9 cellular contexts compared by ENCODE assay signal in genomic region chr16:57807968-57808528, GRCh38. TPM values are rescaled to one million over a fixed set of nuclear protein-coding genes. Genes with fewer than 3 reads are reported as not detected.
DNase-seq lines count a peak whose midpoint lies in the region; ATAC-seq and FAIRE-seq lines count a peak whose summit lies in the region.
"Had no signal": no experiment of that assay in that cellular context is flagged by ENCODE, and none has a peak within 500 bp of the region (broad histone marks: within the 10 kb centered on the region; RNA-seq: fewer than 3 reads in every experiment).

No MANE protein-coding gene starts in this region.

- no peaks in the 10 kb centered on the region for H3K9me3 ChIP-seq in muscle layer of colon (ENCODE audit: low read length)

- peak; percentile 46 for FAIRE-seq in endometrium (lab: Jason Lieb, UNC)

- no peak for ATAC-seq in GM18861 (IDR thresholded peaks at IDR 0.05; ENCODE audit: unreplicated experiment)

- H3K4me3 ChIP-seq in muscle layer of colon (ENCODE audit: low read depth in 1 of 2, low read length in 2 of 2), result peak overlapping the region; percentile 18 to 28

- DNase-seq in NCI-H1436 (lab: John Stamatoyannopoulos, UW) (peak; percentile 69), NCI-H1436 treated with DMSO at 0.1 percent for 48 hours (lab: John Stamatoyannopoulos, UW) (no peak), NCI-H460 (ENCODE audit: extremely low read depth, low read depth) (peak; percentile 99)
- DNase-seq in activated CD8-positive, alpha-beta memory T cell treated with anti-CD3 and anti-CD28 coated beads for 4 hours (ENCODE audit: low read depth in 2 of 2), result peak; percentile 33 to 34
- DNase-seq in stimulated activated CD8-positive, alpha-beta memory T cell treated with anti-CD3 and anti-CD28 coated beads, Interleukin-7, amount 100 ng/mL, for 4 hours (ENCODE audit: low read depth in 2 of 2), result peak; percentile 21 to 52

- H3K27ac ChIP-seq in muscle layer of colon (ENCODE audit: low read depth, low read length), result no peak overlapping the region
- H3K27ac ChIP-seq: C4-2B had no signal

- H3K27me3 ChIP-seq in muscle layer of colon (ENCODE audit: control insufficient read depth in 1 of 2, insufficient read depth in 2 of 2, low read length in 2 of 2), result no peaks in the 10 kb centered on the region

- peaks cover 22% of the 10 kb centered on the region for H3K4me1 ChIP-seq in muscle layer of colon (ENCODE audit: insufficient read depth, low read length)

- no peak overlapping the region for H3K9ac ChIP-seq in muscle layer of colon (ENCODE audit: low read length)

- no peaks in the 10 kb centered on the region for H3K36me3 ChIP-seq in muscle layer of colon (ENCODE audit: insufficient read depth, low read length)

RNA-seq across cellular contexts. Expression of gene KIFC3, which starts 5.8 kb away (rescaled TPM):
- 300 and 301 TPM in 2 replicates for total RNA-seq in NCI-H460 (2014; rRNA removed; shearing (Covaris generic))
- polyA plus RNA-seq in NCI-H460 (2014; cell fraction: nucleus; rRNA removed), result 709 and 845 TPM in 2 replicates
